In genomic region chr14:66359500-66359899, GRCh38 we compare ENCODE assay signal across 8 cellular contexts.
DNase-seq lines count a peak whose midpoint lies in the region; ATAC-seq and TF ChIP-seq lines count a peak whose summit lies in the region.

No MANE protein-coding gene starts in this region.

- H3K9me3 ChIP-seq in RWPE2 (ENCODE audit: severe bottlenecking): no peaks in the 10 kb centered on the region

- no peak overlapping the region for H3K4me3 ChIP-seq in RWPE2 (ENCODE audit: severe bottlenecking)
- H3K4me3 ChIP-seq in epithelial cell of proximal tubule (ENCODE audit: low read depth, low read length): no peak overlapping the region

- H3K27ac ChIP-seq in RWPE2 (ENCODE audit: poor library complexity, severe bottlenecking): no peak overlapping the region

- H3K36me3 ChIP-seq in RWPE2 (ENCODE audit: low read depth): no peaks in the 10 kb centered on the region

- TF ChIP-seq CTCF in RWPE2 (IDR thresholded peaks at IDR 0.05; ENCODE audit: poor library complexity, severe bottlenecking) (peak; percentile 91), epithelial cell of proximal tubule (conservative IDR thresholded peaks at IDR 0.05; ENCODE audit: low read depth, low read length) (peak; percentile 67)

- DNase-seq in stimulated activated CD4-positive, alpha-beta T cell treated with anti-CD3 and anti-CD28 coated beads, Interleukin-4, amount 100 ng/mL, for 24 hours: peak; percentile 22
- DNase-seq in stimulated activated CD4-positive, alpha-beta T cell treated with anti-CD3 and anti-CD28 coated beads, Interleukin-4, amount 100 ng/mL, for 4 hours: no peak
- DNase-seq in M059J (ENCODE audit: low read depth) (peak; percentile 49), RWPE2 (ENCODE audit: low spot score) (no peak), epithelial cell of proximal tubule (ENCODE audit: low read depth) (no peak), non-pigmented ciliary epithelial cell (ENCODE audit: low read depth) (peak; percentile 34), OCI-M2 (lab: John Stamatoyannopoulos, UW; ENCODE audit: unreplicated experiment) (no peak)

- H3K4me1 ChIP-seq in RWPE2 (ENCODE audit: insufficient read depth, poor library complexity, severe bottlenecking): no peaks in the 10 kb centered on the region

- ATAC-seq in RWPE2 (ENCODE audit: low read depth) (no peak), GM19035 (IDR thresholded peaks at IDR 0.05; ENCODE audit: unreplicated experiment) (no peak)

- H3K27me3 ChIP-seq in RWPE2 (ENCODE audit: insufficient read depth, poor library complexity, severe bottlenecking): no peaks in the 10 kb centered on the region

Comparison
In these comparisons a context has a peak if more than half of its experiments do, and no peak if none do; other contexts are left out.
1. DNase-seq: peak in stimulated activated CD4-positive, alpha-beta T cell treated with anti-CD3 and anti-CD28 coated beads, Interleukin-4, amount 100 ng/mL, for 24 hours (single experiment), M059J (single experiment) and non-pigmented ciliary epithelial cell (single experiment); none in stimulated activated CD4-positive, alpha-beta T cell treated with anti-CD3 and anti-CD28 coated beads, Interleukin-4, amount 100 ng/mL, for 4 hours (0 of 2), RWPE2 (single experiment), epithelial cell of proximal tubule (single experiment) and OCI-M2 (single experiment).